ENCODE assay signal across 8 cellular contexts in the genomic region with DNA sequence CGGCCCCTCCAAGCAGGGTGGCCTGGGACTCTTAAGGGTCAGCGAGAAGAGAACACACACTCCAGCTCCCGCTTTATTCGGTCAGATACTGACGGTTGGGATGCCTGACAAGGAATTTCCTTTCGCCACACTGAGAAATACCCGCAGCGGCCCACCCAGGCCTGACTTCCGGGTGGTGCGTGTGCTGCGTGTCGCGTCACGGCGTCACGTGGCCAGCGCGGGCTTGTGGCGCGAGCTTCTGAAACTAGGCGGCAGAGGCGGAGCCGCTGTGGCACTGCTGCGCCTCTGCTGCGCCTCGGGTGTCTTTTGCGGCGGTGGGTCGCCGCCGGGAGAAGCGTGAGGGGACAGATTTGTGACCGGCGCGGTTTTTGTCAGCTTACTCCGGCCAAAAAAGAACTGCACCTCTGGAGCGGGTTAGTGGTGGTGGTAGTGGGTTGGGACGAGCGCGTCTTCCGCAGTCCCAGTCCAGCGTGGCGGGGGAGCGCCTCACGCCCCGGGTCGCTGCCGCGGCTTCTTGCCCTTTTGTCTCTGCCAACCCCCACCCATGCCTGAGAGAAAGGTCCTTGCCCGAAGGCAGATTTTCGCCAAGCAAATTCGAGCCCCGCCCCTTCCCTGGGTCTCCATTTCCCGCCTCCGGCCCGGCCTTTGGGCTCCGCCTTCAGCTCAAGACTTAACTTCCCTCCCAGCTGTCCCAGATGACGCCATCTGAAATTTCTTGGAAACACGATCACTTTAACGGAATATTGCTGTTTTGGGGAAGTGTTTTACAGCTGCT. TPM values are rescaled to one million over a fixed set of nuclear protein-coding genes. Genes with fewer than 3 reads are reported as not detected.
DNase-seq lines count a peak whose midpoint lies in the region; ATAC-seq and TF ChIP-seq lines count a peak whose summit lies in the region.

BRCA2 (plus strand) TSS at position 254 of the 775 bp plus-strand sequence. CDS start 953 bp downstream, outside the sequence.
A gene with protein sequence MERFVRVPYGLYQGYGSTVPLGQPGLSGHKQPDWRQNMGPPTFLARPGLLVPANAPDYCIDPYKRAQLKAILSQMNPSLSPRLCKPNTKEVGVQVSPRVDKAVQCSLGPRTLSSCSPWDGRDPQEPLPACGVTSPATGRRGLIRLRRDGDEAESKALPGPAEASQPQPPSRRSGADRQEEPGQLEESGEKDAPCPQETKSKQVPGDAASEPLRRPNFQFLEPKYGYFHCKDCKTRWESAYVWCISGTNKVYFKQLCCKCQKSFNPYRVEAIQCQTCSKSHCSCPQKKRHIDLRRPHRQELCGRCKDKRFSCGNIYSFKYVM (minus strand): TSS at position 109 of the 775 bp plus-strand sequence. CDS start 3,438 bp downstream, outside the sequence.

- peaks cover 1% of the 10 kb centered on the region for H3K36me3 Mint-ChIP-seq in activated naive CD4-positive, alpha-beta T cell treated with anti-CD3 and anti-CD28 coated beads, Interleukin-2, amount 50 U/mL, for 24 hours

- H3K27me3 ChIP-seq in MM.1S (replicated peaks; ENCODE audit: insufficient read depth, low read length), result no peaks in the 10 kb centered on the region

- peaks cover 13% of the 10 kb centered on the region for H3K4me1 Mint-ChIP-seq in activated naive CD4-positive, alpha-beta T cell treated with anti-CD3 and anti-CD28 coated beads, Interleukin-2, amount 50 U/mL, for 24 hours

- no peaks in the 10 kb centered on the region for H3F3A ChIP-seq in MM.1S (ENCODE audit: insufficient read depth, low read length)

- H3K36me3 ChIP-seq in MM.1S (replicated peaks; ENCODE audit: insufficient read depth, low read length) (no peaks in the 10 kb centered on the region), SK-N-MC (ENCODE audit: insufficient read depth, low read length) (peaks cover 27% of the 10 kb centered on the region)

- H3K4me3 ChIP-seq in MM.1S (ENCODE audit: low read length), result peak within 1 kb of the TSS; percentile 76
- peak within 1 kb of the TSS; percentile 93 for H3K4me3 ChIP-seq in SK-N-MC

- no peaks in the 10 kb centered on the region for H3K9me2 ChIP-seq in MM.1S (replicated peaks; ENCODE audit: insufficient read depth, low read length)

- H3K4me1 ChIP-seq in MM.1S (ENCODE audit: low read length), result 0 out of 2 replicates have a peak, but pooled peaks cover under 1% of the 10 kb centered on the region

- H3K79me2 ChIP-seq in MM.1S (ENCODE audit: low read length), result no peaks in the 10 kb centered on the region

- H3K9ac ChIP-seq in MM.1S (ENCODE audit: low read length), result peak within 1 kb of the TSS; percentile 90
- H3K9ac ChIP-seq in SK-N-MC (ENCODE audit: insufficient read length), result peak within 1 kb of the TSS; percentile 97

- no peaks in the 10 kb centered on the region for H3K27me3 Mint-ChIP-seq in activated naive CD4-positive, alpha-beta T cell treated with anti-CD3 and anti-CD28 coated beads, Interleukin-2, amount 50 U/mL, for 24 hours

- H3K4me3 Mint-ChIP-seq in activated naive CD4-positive, alpha-beta T cell treated with anti-CD3 and anti-CD28 coated beads, Interleukin-2, amount 50 U/mL, for 24 hours, result peak within 1 kb of the TSS; percentile 96

- peak; percentile 96 for ATAC-seq in omental fat pad (ENCODE audit: low FRiP score)

- H3K27ac Mint-ChIP-seq in activated naive CD4-positive, alpha-beta T cell treated with anti-CD3 and anti-CD28 coated beads, Interleukin-2, amount 50 U/mL, for 24 hours, result peak within 1 kb of the TSS; percentile 100

- peak within 1 kb of the TSS; percentile 90 for H3K4me2 ChIP-seq in MM.1S (ENCODE audit: low read depth, low read length)

- no peaks in the 10 kb centered on the region for H3K9me3 Mint-ChIP-seq in activated naive CD4-positive, alpha-beta T cell treated with anti-CD3 and anti-CD28 coated beads, Interleukin-2, amount 50 U/mL, for 24 hours

- peak within 1 kb of the TSS; percentile 95 for H2AFZ ChIP-seq in MM.1S (ENCODE audit: low read length)

- no peaks in the 10 kb centered on the region for H4K20me1 ChIP-seq in MM.1S (ENCODE audit: insufficient read depth, low read length)

- TF ChIP-seq CTCF in MM.1S (IDR thresholded peaks at IDR 0.05; ENCODE audit: low read length) (no peak), omental fat pad (IDR thresholded peaks at IDR 0.05) (no peak)

- H3K27ac ChIP-seq in MM.1S (ENCODE audit: low read length) (peak within 1 kb of the TSS; percentile 90), SK-N-MC (peak within 1 kb of the TSS; percentile 93), temporal lobe (ENCODE audit: low read depth, low read length) (peak within 1 kb of the TSS; percentile 83)

- H3K9me3 ChIP-seq in MM.1S (replicated peaks; ENCODE audit: insufficient read depth, low read length) (no peaks in the 10 kb centered on the region), SK-N-MC (ENCODE audit: low read depth, low read length) (no peaks in the 10 kb centered on the region)

- DNase-seq in GM04504 (ENCODE audit: low read depth), result peak; percentile 74
- peak; percentile 89 for DNase-seq in HCEC 1CT
- peak; percentile 87 for DNase-seq in MM.1S
- DNase-seq in SK-N-MC (ENCODE audit: low read depth, low spot score), result peak; percentile 26
- DNase-seq in glomerular visceral epithelial cell (ENCODE audit: extremely low spot score), result peak; percentile 91
- peak; percentile 90 for DNase-seq in omental fat pad (ENCODE audit: low spot score)

RNA-seq across cellular contexts. Expression of gene BRCA2, which starts in this region (rescaled TPM):
- total RNA-seq in omental fat pad (1 to 10 TPM; 2.0 to 3.3 (median 2.5) TPM), temporal lobe (1.7 TPM)

RNA-seq across cellular contexts. Expression of the second gene that starts in this region (rescaled TPM):
- total RNA-seq in omental fat pad (not detected), temporal lobe (not detected)

Comparison
In these comparisons a context has a peak if more than half of its experiments do, and no peak if none do; other contexts are left out.
1. Peak in every context shown above with its lines: DNase-seq, ATAC-seq, H3K4me3 ChIP-seq and H3K27ac ChIP-seq.
2. DNase-seq: peak in every context shown above with its lines; median percentile 91 in glomerular visceral epithelial cell; 90 in omental fat pad; 89 in HCEC 1CT; 87 in MM.1S; 74 in GM04504; 26 in SK-N-MC.